In the genomic region with DNA sequence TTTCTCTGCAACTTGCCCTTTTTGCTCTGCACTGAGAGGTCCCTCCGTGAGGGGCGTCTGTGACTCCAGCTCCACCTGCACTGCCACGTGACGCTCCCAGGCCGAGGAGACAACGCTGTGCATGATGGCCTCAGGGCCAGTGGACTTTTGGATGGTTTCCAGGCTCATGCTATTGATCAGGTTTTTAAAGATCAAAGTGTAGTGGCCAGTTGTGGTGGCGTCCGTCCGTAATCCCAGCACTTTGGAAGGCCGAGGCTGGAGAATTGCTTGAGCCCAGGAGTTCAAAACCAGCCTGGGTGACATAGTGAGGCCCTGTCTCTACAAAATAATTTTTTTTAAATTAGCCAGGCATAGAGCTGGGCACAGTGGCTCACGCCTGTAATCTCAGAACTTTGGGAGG, we compare ENCODE assay signal across 1 cellular context.
A peak's percentile ranks its signal among the peaks of the same experiment; 100 is the strongest.
TF ChIP-seq lines count a peak whose summit lies in the region.

No MANE protein-coding gene starts in this region.

TF ChIP-seq in HepG2, 621 proteins besides CTCF, POLR2A, EP300 and RAD21 (continued from another document and continues in another):
- peak; percentile 30 for TF ChIP-seq CBX1 (IDR thresholded peaks at IDR 0.05; ENCODE audit: low read depth)
- TF ChIP-seq, protein P1, sequence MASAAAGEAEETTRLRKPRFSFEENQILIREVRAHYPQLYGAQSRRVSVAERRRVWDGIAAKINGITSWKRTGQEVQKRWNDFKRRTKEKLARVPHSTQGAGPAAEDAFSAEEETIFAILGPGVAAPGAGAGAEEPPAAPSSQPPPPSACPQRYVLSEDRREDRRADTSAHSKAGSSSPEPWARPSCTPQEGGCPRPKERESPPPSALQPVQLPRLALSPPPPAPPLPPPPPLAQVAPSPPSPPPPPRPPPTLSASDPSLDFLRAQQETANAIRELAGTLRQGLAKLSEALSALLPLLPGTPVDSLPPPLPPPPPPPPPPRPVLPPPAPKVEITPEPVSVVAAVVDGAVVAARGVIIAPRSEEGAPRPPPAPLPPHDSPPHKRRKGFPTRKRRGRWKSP (CRISPR knock-in tag; IDR thresholded peaks at IDR 0.05) = no peak
- no peak for TF ChIP-seq CAMTA2 (CRISPR knock-in tag; IDR thresholded peaks at IDR 0.05; ENCODE audit: borderline replicate concordance)
- no peak for TF ChIP-seq KDM4B (CRISPR knock-in tag; IDR thresholded peaks at IDR 0.05)
- TF ChIP-seq ARNT (IDR thresholded peaks at IDR 0.05) = no peak
- TF ChIP-seq ZNF616 (CRISPR knock-in tag; IDR thresholded peaks at IDR 0.05; ENCODE audit: low read depth) = no peak
- TF ChIP-seq TARDBP (CRISPR knock-in tag; IDR thresholded peaks at IDR 0.05) = peak; percentile 74; the same call in 1 of the 2 replicates
- TF ChIP-seq MAFK (conservative IDR thresholded peaks at IDR 0.05 in 1 of 2, IDR thresholded peaks at IDR 0.05 in 1 of 2; ENCODE audit: low read length in 2 of 2) = no peak
- TF ChIP-seq MXI1 (IDR thresholded peaks at IDR 0.05; ENCODE audit: borderline replicate concordance, low read depth, low read length) = peak; percentile 72; the same call in 1 of the 3 replicates
- TF ChIP-seq PHF5A (CRISPR knock-in tag; IDR thresholded peaks at IDR 0.05; ENCODE audit: low read depth, unreplicated experiment) = peak; percentile 83
- peak; percentile 25 for TF ChIP-seq ZEB1 (IDR thresholded peaks at IDR 0.05; ENCODE audit: insufficient replicate concordance, low read depth)
- TF ChIP-seq, protein P2, sequence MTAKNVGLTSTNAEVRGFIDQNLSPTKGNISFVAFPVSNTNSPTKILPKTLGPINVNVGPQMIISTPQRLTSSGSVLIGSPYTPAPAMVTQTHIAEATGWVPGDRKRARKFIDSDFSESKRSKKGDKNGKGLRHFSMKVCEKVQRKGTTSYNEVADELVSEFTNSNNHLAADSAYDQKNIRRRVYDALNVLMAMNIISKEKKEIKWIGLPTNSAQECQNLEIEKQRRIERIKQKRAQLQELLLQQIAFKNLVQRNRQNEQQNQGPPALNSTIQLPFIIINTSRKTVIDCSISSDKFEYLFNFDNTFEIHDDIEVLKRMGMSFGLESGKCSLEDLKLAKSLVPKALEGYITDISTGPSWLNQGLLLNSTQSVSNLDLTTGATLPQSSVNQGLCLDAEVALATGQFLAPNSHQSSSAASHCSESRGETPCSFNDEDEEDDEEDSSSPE (CRISPR knock-in tag; IDR thresholded peaks at IDR 0.05) = peak; percentile 67
- no peak for TF ChIP-seq MTA3 (CRISPR knock-in tag; IDR thresholded peaks at IDR 0.05)
- peak; percentile 69; the same call in 1 of the 2 replicates for TF ChIP-seq FOXJ3 (CRISPR knock-in tag; IDR thresholded peaks at IDR 0.05; ENCODE audit: borderline replicate concordance)
- peak; percentile 95 for TF ChIP-seq HNF4A (CRISPR knock-in tag; IDR thresholded peaks at IDR 0.05)
- no peak for TF ChIP-seq ATAD3A (CRISPR knock-in tag; IDR thresholded peaks at IDR 0.05)
- TF ChIP-seq, protein P3, sequence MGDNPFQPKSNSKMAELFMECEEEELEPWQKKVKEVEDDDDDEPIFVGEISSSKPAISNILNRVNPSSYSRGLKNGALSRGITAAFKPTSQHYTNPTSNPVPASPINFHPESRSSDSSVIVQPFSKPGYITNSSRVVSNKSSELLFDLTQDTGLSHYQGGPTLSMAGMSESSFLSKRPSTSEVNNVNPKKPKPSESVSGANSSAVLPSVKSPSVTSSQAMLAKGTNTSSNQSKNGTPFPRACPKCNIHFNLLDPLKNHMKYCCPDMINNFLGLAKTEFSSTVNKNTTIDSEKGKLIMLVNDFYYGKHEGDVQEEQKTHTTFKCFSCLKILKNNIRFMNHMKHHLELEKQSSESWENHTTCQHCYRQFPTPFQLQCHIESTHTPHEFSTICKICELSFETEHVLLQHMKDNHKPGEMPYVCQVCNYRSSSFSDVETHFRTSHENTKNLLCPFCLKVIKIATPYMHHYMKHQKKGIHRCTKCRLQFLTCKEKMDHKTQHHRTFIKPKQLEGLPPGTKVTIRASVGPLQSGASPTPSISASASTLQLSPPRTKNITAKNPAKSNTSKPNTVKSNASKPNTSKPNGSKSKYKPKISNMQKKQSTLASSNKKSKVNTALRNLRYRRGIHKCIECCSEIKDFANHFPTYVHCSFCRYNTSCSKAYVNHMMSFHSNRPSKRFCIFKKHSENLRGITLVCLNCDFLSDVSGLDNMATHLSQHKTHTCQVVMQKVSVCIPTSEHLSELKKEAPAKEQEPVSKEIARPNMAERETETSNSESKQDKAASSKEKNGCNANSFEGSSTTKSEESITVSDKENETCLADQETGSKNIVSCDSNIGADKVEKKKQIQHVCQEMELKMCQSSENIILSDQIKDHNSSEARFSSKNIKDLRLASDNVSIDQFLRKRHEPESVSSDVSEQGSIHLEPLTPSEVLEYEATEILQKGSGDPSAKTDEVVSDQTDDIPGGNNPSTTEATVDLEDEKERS (CRISPR knock-in tag; IDR thresholded peaks at IDR 0.05) = peak; percentile 77; the same call in 1 of the 2 replicates
- no peak for TF ChIP-seq ZNF121 (CRISPR knock-in tag; IDR thresholded peaks at IDR 0.05)
- TF ChIP-seq SOX5 (CRISPR knock-in tag; IDR thresholded peaks at IDR 0.05; ENCODE audit: borderline replicate concordance) = peak; percentile 89
- TF ChIP-seq JUND (CRISPR knock-in tag; IDR thresholded peaks at IDR 0.05) = no peak
- peak; percentile 85 for TF ChIP-seq SKI (IDR thresholded peaks at IDR 0.05; ENCODE audit: partially characterized antibody)
- TF ChIP-seq ZNF292 (CRISPR knock-in tag; IDR thresholded peaks at IDR 0.05; ENCODE audit: borderline replicate concordance, low read depth) = peak; percentile 85; the same call in 1 of the 2 replicates
- TF ChIP-seq, protein P4, sequence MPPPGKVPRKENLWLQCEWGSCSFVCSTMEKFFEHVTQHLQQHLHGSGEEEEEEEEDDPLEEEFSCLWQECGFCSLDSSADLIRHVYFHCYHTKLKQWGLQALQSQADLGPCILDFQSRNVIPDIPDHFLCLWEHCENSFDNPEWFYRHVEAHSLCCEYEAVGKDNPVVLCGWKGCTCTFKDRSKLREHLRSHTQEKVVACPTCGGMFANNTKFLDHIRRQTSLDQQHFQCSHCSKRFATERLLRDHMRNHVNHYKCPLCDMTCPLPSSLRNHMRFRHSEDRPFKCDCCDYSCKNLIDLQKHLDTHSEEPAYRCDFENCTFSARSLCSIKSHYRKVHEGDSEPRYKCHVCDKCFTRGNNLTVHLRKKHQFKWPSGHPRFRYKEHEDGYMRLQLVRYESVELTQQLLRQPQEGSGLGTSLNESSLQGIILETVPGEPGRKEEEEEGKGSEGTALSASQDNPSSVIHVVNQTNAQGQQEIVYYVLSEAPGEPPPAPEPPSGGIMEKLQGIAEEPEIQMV (CRISPR knock-in tag; IDR thresholded peaks at IDR 0.05; ENCODE audit: low read depth) = peak; percentile 63; the same call in 1 of the 2 replicates
- TF ChIP-seq GTF2F1 (IDR thresholded peaks at IDR 0.05; ENCODE audit: low read length) = no peak
- peak; percentile 75; the same call in 1 of the 2 replicates for TF ChIP-seq ZNF788 (CRISPR knock-in tag; IDR thresholded peaks at IDR 0.05; ENCODE audit: borderline replicate concordance)
- peak; percentile 25; the same call in 1 of the 2 replicates for TF ChIP-seq CBX5 (CRISPR knock-in tag; IDR thresholded peaks at IDR 0.05; ENCODE audit: borderline replicate concordance)
- TF ChIP-seq, protein P5, sequence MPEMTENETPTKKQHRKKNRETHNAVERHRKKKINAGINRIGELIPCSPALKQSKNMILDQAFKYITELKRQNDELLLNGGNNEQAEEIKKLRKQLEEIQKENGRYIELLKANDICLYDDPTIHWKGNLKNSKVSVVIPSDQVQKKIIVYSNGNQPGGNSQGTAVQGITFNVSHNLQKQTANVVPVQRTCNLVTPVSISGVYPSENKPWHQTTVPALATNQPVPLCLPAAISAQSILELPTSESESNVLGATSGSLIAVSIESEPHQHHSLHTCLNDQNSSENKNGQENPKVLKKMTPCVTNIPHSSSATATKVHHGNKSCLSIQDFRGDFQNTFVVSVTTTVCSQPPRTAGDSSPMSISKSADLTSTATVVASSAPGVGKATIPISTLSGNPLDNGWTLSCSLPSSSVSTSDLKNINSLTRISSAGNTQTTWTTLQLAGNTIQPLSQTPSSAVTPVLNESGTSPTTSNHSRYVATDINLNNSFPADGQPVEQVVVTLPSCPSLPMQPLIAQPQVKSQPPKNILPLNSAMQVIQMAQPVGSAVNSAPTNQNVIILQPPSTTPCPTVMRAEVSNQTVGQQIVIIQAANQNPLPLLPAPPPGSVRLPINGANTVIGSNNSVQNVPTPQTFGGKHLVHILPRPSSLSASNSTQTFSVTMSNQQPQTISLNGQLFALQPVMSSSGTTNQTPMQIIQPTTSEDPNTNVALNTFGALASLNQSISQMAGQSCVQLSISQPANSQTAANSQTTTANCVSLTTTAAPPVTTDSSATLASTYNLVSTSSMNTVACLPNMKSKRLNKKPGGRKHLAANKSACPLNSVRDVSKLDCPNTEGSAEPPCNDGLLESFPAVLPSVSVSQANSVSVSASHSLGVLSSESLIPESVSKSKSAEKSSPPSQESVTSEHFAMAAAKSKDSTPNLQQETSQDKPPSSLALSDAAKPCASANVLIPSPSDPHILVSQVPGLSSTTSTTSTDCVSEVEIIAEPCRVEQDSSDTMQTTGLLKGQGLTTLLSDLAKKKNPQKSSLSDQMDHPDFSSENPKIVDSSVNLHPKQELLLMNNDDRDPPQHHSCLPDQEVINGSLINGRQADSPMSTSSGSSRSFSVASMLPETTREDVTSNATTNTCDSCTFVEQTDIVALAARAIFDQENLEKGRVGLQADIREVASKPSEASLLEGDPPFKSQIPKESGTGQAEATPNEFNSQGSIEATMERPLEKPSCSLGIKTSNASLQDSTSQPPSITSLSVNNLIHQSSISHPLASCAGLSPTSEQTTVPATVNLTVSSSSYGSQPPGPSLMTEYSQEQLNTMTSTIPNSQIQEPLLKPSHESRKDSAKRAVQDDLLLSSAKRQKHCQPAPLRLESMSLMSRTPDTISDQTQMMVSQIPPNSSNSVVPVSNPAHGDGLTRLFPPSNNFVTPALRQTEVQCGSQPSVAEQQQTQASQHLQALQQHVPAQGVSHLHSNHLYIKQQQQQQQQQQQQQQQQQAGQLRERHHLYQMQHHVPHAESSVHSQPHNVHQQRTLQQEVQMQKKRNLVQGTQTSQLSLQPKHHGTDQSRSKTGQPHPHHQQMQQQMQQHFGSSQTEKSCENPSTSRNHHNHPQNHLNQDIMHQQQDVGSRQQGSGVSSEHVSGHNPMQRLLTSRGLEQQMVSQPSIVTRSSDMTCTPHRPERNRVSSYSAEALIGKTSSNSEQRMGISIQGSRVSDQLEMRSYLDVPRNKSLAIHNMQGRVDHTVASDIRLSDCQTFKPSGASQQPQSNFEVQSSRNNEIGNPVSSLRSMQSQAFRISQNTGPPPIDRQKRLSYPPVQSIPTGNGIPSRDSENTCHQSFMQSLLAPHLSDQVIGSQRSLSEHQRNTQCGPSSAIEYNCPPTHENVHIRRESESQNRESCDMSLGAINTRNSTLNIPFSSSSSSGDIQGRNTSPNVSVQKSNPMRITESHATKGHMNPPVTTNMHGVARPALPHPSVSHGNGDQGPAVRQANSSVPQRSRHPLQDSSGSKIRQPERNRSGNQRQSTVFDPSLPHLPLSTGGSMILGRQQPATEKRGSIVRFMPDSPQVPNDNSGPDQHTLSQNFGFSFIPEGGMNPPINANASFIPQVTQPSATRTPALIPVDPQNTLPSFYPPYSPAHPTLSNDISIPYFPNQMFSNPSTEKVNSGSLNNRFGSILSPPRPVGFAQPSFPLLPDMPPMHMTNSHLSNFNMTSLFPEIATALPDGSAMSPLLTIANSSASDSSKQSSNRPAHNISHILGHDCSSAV (CRISPR knock-in tag; IDR thresholded peaks at IDR 0.05; ENCODE audit: borderline replicate concordance) = no peak
- no peak for TF ChIP-seq RORA (CRISPR knock-in tag; IDR thresholded peaks at IDR 0.05)
- TF ChIP-seq KAT8 (CRISPR knock-in tag; IDR thresholded peaks at IDR 0.05) = peak; percentile 70
- TF ChIP-seq ZNF781 (CRISPR knock-in tag; IDR thresholded peaks at IDR 0.05; ENCODE audit: borderline replicate concordance, not compliant biosample characterization) = peak; percentile 43
- peak; percentile 96 for TF ChIP-seq SALL1 (CRISPR knock-in tag; IDR thresholded peaks at IDR 0.05)
- TF ChIP-seq ZNF138 (CRISPR knock-in tag; IDR thresholded peaks at IDR 0.05; ENCODE audit: low read depth) = no peak
- TF ChIP-seq ZNF883 (CRISPR knock-in tag; IDR thresholded peaks at IDR 0.05; ENCODE audit: not compliant biosample characterization) = no peak
- TF ChIP-seq ZFP36L1 (CRISPR knock-in tag; IDR thresholded peaks at IDR 0.05) = no peak; the same call in 1 of the 2 replicates
- TF ChIP-seq CBFB (CRISPR knock-in tag; IDR thresholded peaks at IDR 0.05) = no peak
- TF ChIP-seq PPARG (CRISPR knock-in tag; conservative IDR thresholded peaks at IDR 0.05) = 0 out of 2 replicates have a peak, but pooled peaks have one; percentile 38
- no peak for TF ChIP-seq ZNF343 (CRISPR knock-in tag; IDR thresholded peaks at IDR 0.05)
- TF ChIP-seq THAP11 (CRISPR knock-in tag; IDR thresholded peaks at IDR 0.05) = peak; percentile 75
- TF ChIP-seq ZNF441 (CRISPR knock-in tag; IDR thresholded peaks at IDR 0.05; ENCODE audit: borderline replicate concordance) = peak; percentile 58; the same call in 1 of the 2 replicates
- TF ChIP-seq SP1 (IDR thresholded peaks at IDR 0.05) = no peak
- TF ChIP-seq SP1 (CRISPR knock-in tag; IDR thresholded peaks at IDR 0.05) = peak; percentile 31; the same call in 1 of the 2 replicates
- peak in 1 of 2 experiments; percentile 68; a peak in 2 of 4 replicates for TF ChIP-seq HMGXB4 (CRISPR knock-in tag; IDR thresholded peaks at IDR 0.05; ENCODE audit: borderline replicate concordance in 1 of 2, low read depth in 1 of 2)
- no peak for TF ChIP-seq ZBTB1 (CRISPR knock-in tag; IDR thresholded peaks at IDR 0.05; ENCODE audit: borderline replicate concordance)
- no peak for TF ChIP-seq ZBTB21 (CRISPR knock-in tag; IDR thresholded peaks at IDR 0.05)
- peak; percentile 76 for TF ChIP-seq ISL2 (CRISPR knock-in tag; IDR thresholded peaks at IDR 0.05)
- TF ChIP-seq DNMT3B (CRISPR knock-in tag; conservative IDR thresholded peaks at IDR 0.05) = no peak
- TF ChIP-seq ZNF17 (CRISPR knock-in tag; IDR thresholded peaks at IDR 0.05) = no peak
- TF ChIP-seq PLRG1 (conservative IDR thresholded peaks at IDR 0.05) = no peak
- TF ChIP-seq ZBTB7A (CRISPR knock-in tag; IDR thresholded peaks at IDR 0.05) = peak; percentile 85; the same call in 1 of the 2 replicates
- no peak for TF ChIP-seq U2AF1 (optimal IDR thresholded peaks at IDR 0.05; ENCODE audit: low read depth, low read length)
